13 cellular contexts compared by ENCODE assay signal in the genomic region with DNA sequence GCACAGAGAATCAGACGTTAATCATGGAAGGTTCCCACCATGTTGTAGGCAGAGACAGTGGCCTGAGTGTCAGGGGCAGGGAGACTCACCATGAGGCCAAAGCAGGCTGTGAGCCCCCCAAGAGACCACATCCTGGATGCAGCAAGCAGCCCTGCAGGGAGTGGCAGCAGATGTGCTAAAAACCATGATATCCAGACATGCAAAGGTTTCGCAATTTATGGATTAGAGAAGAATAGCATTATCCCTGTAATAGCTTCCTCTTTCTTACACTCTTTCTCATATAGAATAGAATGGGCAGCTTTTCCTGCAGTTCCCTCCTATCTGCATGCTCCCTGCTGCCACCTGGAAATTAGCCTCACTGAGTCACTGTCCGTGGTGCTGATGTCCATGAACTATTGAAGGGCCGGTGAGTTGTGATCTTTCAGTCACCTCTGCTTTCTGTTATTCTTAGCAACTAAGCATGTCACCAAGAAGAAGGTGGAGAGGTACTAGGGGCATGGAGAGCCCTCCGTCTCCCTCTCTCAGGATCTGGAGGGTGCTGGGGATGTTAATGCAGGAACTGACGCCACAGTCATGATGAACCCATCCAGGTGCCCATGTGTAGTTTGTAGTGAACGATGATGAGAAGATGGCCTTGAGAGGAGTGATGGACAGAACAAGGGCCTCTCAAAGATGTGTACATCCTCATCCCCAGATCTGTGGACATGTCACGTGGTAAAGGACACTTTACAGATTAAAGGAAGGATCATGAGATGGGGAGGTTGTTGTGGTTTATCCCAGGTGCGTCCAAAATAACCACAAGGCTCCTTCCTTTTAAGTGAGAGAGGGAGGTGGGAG. TPM values are rescaled to one million over a fixed set of nuclear protein-coding genes. Genes with fewer than 3 reads are reported as not detected.
A peak's percentile ranks its signal among the peaks of the same experiment; 100 is the strongest.
DNase-seq lines count a peak whose midpoint lies in the region; ATAC-seq, FAIRE-seq and TF ChIP-seq lines count a peak whose summit lies in the region.
"Had no signal": no experiment of that assay in that cellular context is flagged by ENCODE, and none has a peak within 500 bp of the region (broad histone marks: within the 10 kb centered on the region; RNA-seq: fewer than 3 reads in every experiment).

No MANE protein-coding gene starts in this region.

- no peak overlapping the region for H3K9ac ChIP-seq in keratinocyte (ENCODE audit: control insufficient read depth, extremely low read depth, insufficient read depth, low read length)

- no peak overlapping the region for H3K27ac ChIP-seq in keratinocyte (ENCODE audit: control insufficient read depth, insufficient read depth, low read length)
- no peak overlapping the region for H3K27ac ChIP-seq in effector memory CD4-positive, alpha-beta T cell (ENCODE audit: insufficient read depth, low read length, poor library complexity, severe bottlenecking)
- H3K27ac ChIP-seq: tibial artery had no signal

- no peaks in the 10 kb centered on the region for H3K36me3 ChIP-seq in keratinocyte (ENCODE audit: control insufficient read depth in 2 of 2, extremely low read depth in 1 of 2, insufficient read depth in 2 of 2, low read length in 2 of 2)
- no peaks in the 10 kb centered on the region for H3K36me3 ChIP-seq in effector memory CD4-positive, alpha-beta T cell (ENCODE audit: control insufficient read depth, insufficient read depth, low read length)
- H3K36me3 ChIP-seq: tibial artery had no signal

- H3K4me3 Mint-ChIP-seq in WTC11, result no peak overlapping the region

- no peak overlapping the region for H3K4me2 ChIP-seq in keratinocyte (ENCODE audit: control insufficient read depth, extremely low read depth, insufficient read depth, low read depth, low read length)

- dilution Hi-C loops in keratinocyte (cut with MboI; ENCODE audit: extremely low pct_ligation_motif_present, low sequenced_read_pairs), result no loop called here

- H3K27me3 ChIP-seq in keratinocyte (ENCODE audit: control insufficient read depth, extremely low read depth, insufficient read depth, low read length), result no peaks in the 10 kb centered on the region
- H3K27me3 ChIP-seq in effector memory CD4-positive, alpha-beta T cell (replicated peaks; ENCODE audit: control insufficient read depth, insufficient read depth, low read length, poor library complexity, severe bottlenecking), result no peaks in the 10 kb centered on the region

- H3K79me2 ChIP-seq in keratinocyte (ENCODE audit: control insufficient read depth, insufficient read depth, low read length), result no peaks in the 10 kb centered on the region

- no peaks in the 10 kb centered on the region for H3K4me1 Mint-ChIP-seq in WTC11

- no peak overlapping the region for H3K27ac Mint-ChIP-seq in WTC11

- in situ Hi-C loops in Caki2 (cut with HindIII; ENCODE audit: low pct_unique_long_range_greater_than_20kb, low sequenced_read_pairs) (no loop called here), KBM-7 (cut with MboI; ENCODE audit: low pct_unique_long_range_greater_than_20kb, low sequenced_read_pairs) (no loop called here)

- FAIRE-seq in keratinocyte (lab: Jason Lieb, UNC) (peak; percentile 17), RCC 7860 (lab: Jason Lieb, UNC) (no peak)

- TF ChIP-seq CTCF in WTC11 (IDR thresholded peaks at IDR 0.05) (no peak), keratinocyte (optimal IDR thresholded peaks at IDR 0.05 in 1 of 3, IDR thresholded peaks at IDR 0.05 in 1 of 3, conservative IDR thresholded peaks at IDR 0.05 in 1 of 3; ENCODE audit: extremely low read depth in 1 of 3, insufficient read depth in 2 of 3, low read length in 3 of 3) (peak in 1 of 3 experiments; percentile 31)

- H3K36me3 Mint-ChIP-seq in WTC11, result no peaks in the 10 kb centered on the region

- H3K27me3 Mint-ChIP-seq in WTC11 (ENCODE audit: low read depth), result peaks cover 36% of the 10 kb centered on the region

- DNase-seq in Caki2 (ENCODE audit: low read depth) (peak; percentile 53), KBM-7 (peak; percentile 43), WTC11 (ENCODE audit: low spot score) (peak; percentile 57), keratinocyte (ENCODE audit: low read depth, low spot score) (no peak), NCI-H2029 treated with DMSO at 0.1 percent for 48 hours (lab: John Stamatoyannopoulos, UW) (no peak), RCC 7860 (ENCODE audit: low spot score) (no peak)
- no peak for DNase-seq in effector memory CD4-positive, alpha-beta T cell
- DNase-seq: NCI-H1930; stimulated activated CD4-positive, alpha-beta T cell treated with anti-CD3 and anti-CD28 coated beads, Interleukin-2, amount 100 ng/mL, for 24 hours; tibial artery had no signal

- H4K20me1 ChIP-seq in keratinocyte (ENCODE audit: control insufficient read depth, extremely low read depth, insufficient read depth, low read length), result no peaks in the 10 kb centered on the region

- POLR2A ChIA-PET in WTC11 (lab: Charles Lee), result no interaction called here

- no peaks in the 10 kb centered on the region for H3K9me3 ChIP-seq in keratinocyte (ENCODE audit: control insufficient read depth, low read depth, low read length)
- H3K9me3 ChIP-seq in effector memory CD4-positive, alpha-beta T cell (ENCODE audit: control insufficient read depth, low read length), result no peaks in the 10 kb centered on the region

- H3K9me1 ChIP-seq in keratinocyte (ENCODE audit: control insufficient read depth, extremely low read depth, insufficient read depth, low read length), result no peaks in the 10 kb centered on the region

- no peaks in the 10 kb centered on the region for H3K4me1 ChIP-seq in keratinocyte (ENCODE audit: control insufficient read depth, extremely low read depth, insufficient read depth, low read length)
- no peaks in the 10 kb centered on the region for H3K4me1 ChIP-seq in effector memory CD4-positive, alpha-beta T cell (ENCODE audit: control insufficient read depth, insufficient read depth, low read length, poor library complexity, severe bottlenecking)
- H3K4me1 ChIP-seq: tibial artery had no signal

- H2AFZ ChIP-seq in keratinocyte (ENCODE audit: control insufficient read depth, low read length), result no peak overlapping the region

- ATAC-seq in WTC11, result peak; percentile 52
- ATAC-seq in HG03159 (IDR thresholded peaks at IDR 0.05; ENCODE audit: unreplicated experiment), result no peak

- H3K9me3 Mint-ChIP-seq in WTC11, result no peaks in the 10 kb centered on the region

- CTCF ChIA-PET in WTC11 (lab: Charles Lee), result interaction anchor here (0.7 to 1.4 kb wide), 6 partner anchors 25 to 90 kb away, joined by 3 to 4 read pairs (median 3); no protein-coding TSS in a partner anchor

- no peak overlapping the region for H3K4me3 ChIP-seq in keratinocyte (ENCODE audit: control insufficient read depth in 2 of 3, extremely low read depth in 1 of 3, insufficient read depth in 2 of 3, low read depth in 1 of 3, low read length in 3 of 3)
- no peak overlapping the region for H3K4me3 ChIP-seq in effector memory CD4-positive, alpha-beta T cell (ENCODE audit: insufficient read depth, low read depth, low read length, poor library complexity, severe bottlenecking)
- H3K4me3 ChIP-seq: tibial artery had no signal

TF ChIP-seq in WTC11, 78 proteins besides CTCF, POLR2A, EP300 and RAD21:
- TF ChIP-seq ZNF317 (CRISPR knock-in tag; IDR thresholded peaks at IDR 0.05; ENCODE audit: borderline replicate concordance, low read depth), result no peak
- TF ChIP-seq JAZF1 (CRISPR knock-in tag; IDR thresholded peaks at IDR 0.05), result no peak
- peak; percentile 55; the same call in 1 of the 2 replicates for TF ChIP-seq TEAD4 (CRISPR knock-in tag; IDR thresholded peaks at IDR 0.05)
TF ChIP-seq in WTC11: peak in this region for 1.

RNA-seq across cellular contexts. Expression of a gene that starts 9.9 kb away (rescaled TPM):
- not detected in 2 replicates for total RNA-seq in Caki2 (2014; rRNA removed; shearing (Covaris generic); ENCODE audit: low replicate concordance)
- total RNA-seq in WTC11 (2021), result not detected in 3 replicates
- polyA plus RNA-seq in keratinocyte, result not detected in 3 replicates
- polyA plus RNA-seq in keratinocyte (2011; ENCODE audit: low read depth), result not detected
- polyA plus RNA-seq in keratinocyte (2011; cell fraction: cytosol; rRNA removed), result not detected in 2 replicates
- not detected in 2 replicates for polyA plus RNA-seq in keratinocyte (2011; cell fraction: nucleus; rRNA removed)
- not detected in 2 replicates for polyA plus RNA-seq in keratinocyte (2012; ENCODE audit: low replicate concordance)
- polyA minus RNA-seq in keratinocyte, result not detected in 3 replicates
- polyA minus RNA-seq in keratinocyte (2011; cell fraction: cytosol; rRNA and poly(A)+ RNA removed), result not detected
- not detected in 2 replicates for polyA minus RNA-seq in keratinocyte (2011; cell fraction: nucleus; rRNA and poly(A)+ RNA removed)
- total RNA-seq: fibroblast of lung; T-helper 2 cell treated with Interferon-gamma antibody and Interleukin-4, amounts not matched to agents 100 ng/mL and 5 ng/mL, for 36 hours had no signal
- polyA plus RNA-seq: fibroblast of lung had no signal

RNA-seq across cellular contexts. Expression of a gene that starts 41.0 kb away (rescaled TPM):
- not detected in 2 replicates for total RNA-seq in Caki2 (2014; rRNA removed; shearing (Covaris generic); ENCODE audit: low replicate concordance)
- total RNA-seq in WTC11 (2021), result 0.35 to 0.55 TPM in 2 of 3 replicates, not detected in the other
- not detected in 3 replicates for polyA plus RNA-seq in keratinocyte
- not detected for polyA plus RNA-seq in keratinocyte (2011; ENCODE audit: low read depth)
- polyA plus RNA-seq in keratinocyte (2011; cell fraction: cytosol; rRNA removed), result 0.04 TPM in 1 of 2 replicates, not detected in the other
- polyA plus RNA-seq in keratinocyte (2011; cell fraction: nucleus; rRNA removed), result not detected in 2 replicates
- polyA plus RNA-seq in keratinocyte (2012; ENCODE audit: low replicate concordance), result not detected in 2 replicates
- polyA minus RNA-seq in keratinocyte, result 0.19 TPM in 1 of 3 replicates, not detected in the others
- polyA minus RNA-seq in keratinocyte (2011; cell fraction: cytosol; rRNA and poly(A)+ RNA removed), result not detected
- polyA minus RNA-seq in keratinocyte (2011; cell fraction: nucleus; rRNA and poly(A)+ RNA removed), result not detected in 2 replicates
- total RNA-seq: fibroblast of lung had no signal
- polyA plus RNA-seq: fibroblast of lung had no signal

Comparison
In these comparisons a context has a peak if more than half of its experiments do, and no peak if none do; other contexts are left out.
1. DNase-seq: peak in Caki2 (single experiment), KBM-7 (single experiment) and WTC11 (single experiment); none in keratinocyte (single experiment), NCI-H2029 treated with DMSO at 0.1 percent for 48 hours (single experiment), effector memory CD4-positive, alpha-beta T cell (0 of 3) and RCC 7860 (single experiment).